ENCODE assay signal across 5 cellular contexts in genomic region chr3:106448372-106448966, GRCh38.
A peak's percentile ranks its signal among the peaks of the same experiment; 100 is the strongest.
DNase-seq lines count a peak whose midpoint lies in the region; ATAC-seq and TF ChIP-seq lines count a peak whose summit lies in the region.
"Not testable (repeated sequence)": the region's sequence is repeated elsewhere in the genome, so short reads cannot be mapped to it uniquely, and the experiment has no call there.

No MANE protein-coding gene starts in this region.

- not testable (repeated sequence) for H3K27ac Mint-ChIP-seq in activated CD8-positive, alpha-beta T cell treated with anti-CD3 and anti-CD28 coated beads for 36 hours
- peak overlapping the region; percentile 41 for H3K27ac Mint-ChIP-seq in activated T-helper 17 cell treated with anti-CD3 and anti-CD28 coated beads, Interleukin-2, amount 50 U/mL, for 72 hours
- peak overlapping the region; percentile 3 for H3K27ac Mint-ChIP-seq in memory B cell
- H3K27ac Mint-ChIP-seq in stimulated activated naive CD8-positive, alpha-beta T cell treated with anti-CD3 and anti-CD28 coated beads, Interleukin-15, Interleukin-2, amounts not matched to agents 100 ng/mL and 50 ng/mL, for 24 hours: peak overlapping the region; percentile 61

- DNase-seq in activated CD8-positive, alpha-beta T cell treated with anti-CD3 and anti-CD28 coated beads for 36 hours: peak; percentile 7
- DNase-seq in memory B cell (ENCODE audit: low spot score in 2 of 2): not testable (repeated sequence)

- ATAC-seq in SK-N-SH treated with all-trans-retinoic acid at 6 μM for 48 hours: peak; percentile 26; the same call in 2 of the 3 replicates
- ATAC-seq in activated CD8-positive, alpha-beta T cell treated with anti-CD3 and anti-CD28 coated beads for 36 hours; memory B cell (ENCODE audit: low read depth): not testable (repeated sequence)
- ATAC-seq in activated T-helper 17 cell treated with anti-CD3 and anti-CD28 coated beads, Interleukin-2, amount 50 U/mL, for 72 hours (replicated peaks): peak; percentile 86

- POLR2A ChIA-PET in activated CD8-positive, alpha-beta T cell treated with anti-CD3 and anti-CD28 coated beads for 36 hours (lab: Charles Lee): not testable (repeated sequence)

- not testable (repeated sequence) for TF ChIP-seq CTCF in activated CD8-positive, alpha-beta T cell treated with anti-CD3 and anti-CD28 coated beads for 36 hours (IDR thresholded peaks at IDR 0.05)

- H3K9me3 Mint-ChIP-seq in activated CD8-positive, alpha-beta T cell treated with anti-CD3 and anti-CD28 coated beads for 36 hours: peaks cover 11% of the 10 kb centered on the region
- H3K9me3 Mint-ChIP-seq in activated T-helper 17 cell treated with anti-CD3 and anti-CD28 coated beads, Interleukin-2, amount 50 U/mL, for 72 hours: peaks cover 11% of the 10 kb centered on the region
- H3K9me3 Mint-ChIP-seq in memory B cell: not testable (repeated sequence)
- peaks cover 23% of the 10 kb centered on the region for H3K9me3 Mint-ChIP-seq in stimulated activated naive CD8-positive, alpha-beta T cell treated with anti-CD3 and anti-CD28 coated beads, Interleukin-15, Interleukin-2, amounts not matched to agents 100 ng/mL and 50 ng/mL, for 24 hours

- not testable (repeated sequence) for H3K27me3 Mint-ChIP-seq in activated CD8-positive, alpha-beta T cell treated with anti-CD3 and anti-CD28 coated beads for 36 hours; activated T-helper 17 cell treated with anti-CD3 and anti-CD28 coated beads, Interleukin-2, amount 50 U/mL, for 72 hours; memory B cell; stimulated activated naive CD8-positive, alpha-beta T cell treated with anti-CD3 and anti-CD28 coated beads, Interleukin-15, Interleukin-2, amounts not matched to agents 100 ng/mL and 50 ng/mL, for 24 hours

- not testable (repeated sequence) for H3K4me1 Mint-ChIP-seq in activated CD8-positive, alpha-beta T cell treated with anti-CD3 and anti-CD28 coated beads for 36 hours (ENCODE audit: low read depth); memory B cell
- H3K4me1 Mint-ChIP-seq in activated T-helper 17 cell treated with anti-CD3 and anti-CD28 coated beads, Interleukin-2, amount 50 U/mL, for 72 hours: peaks cover 14% of the 10 kb centered on the region
- peaks cover 35% of the 10 kb centered on the region for H3K4me1 Mint-ChIP-seq in stimulated activated naive CD8-positive, alpha-beta T cell treated with anti-CD3 and anti-CD28 coated beads, Interleukin-15, Interleukin-2, amounts not matched to agents 100 ng/mL and 50 ng/mL, for 24 hours (ENCODE audit: low read depth)

- intact Hi-C loops in activated CD8-positive, alpha-beta T cell treated with anti-CD3 and anti-CD28 coated beads for 36 hours (cut with micrococcal nuclease): not testable (repeated sequence)

- CTCF ChIA-PET in activated CD8-positive, alpha-beta T cell treated with anti-CD3 and anti-CD28 coated beads for 36 hours (lab: Charles Lee): interaction anchor here (0.6 to 0.8 kb wide), 2 partner anchors 9 to 38 kb away, joined by 3 read pairs; no protein-coding TSS in a partner anchor

- H3K36me3 Mint-ChIP-seq in activated CD8-positive, alpha-beta T cell treated with anti-CD3 and anti-CD28 coated beads for 36 hours (ENCODE audit: low read depth); activated T-helper 17 cell treated with anti-CD3 and anti-CD28 coated beads, Interleukin-2, amount 50 U/mL, for 72 hours (ENCODE audit: low read depth); memory B cell: not testable (repeated sequence)
- H3K36me3 Mint-ChIP-seq in stimulated activated naive CD8-positive, alpha-beta T cell treated with anti-CD3 and anti-CD28 coated beads, Interleukin-15, Interleukin-2, amounts not matched to agents 100 ng/mL and 50 ng/mL, for 24 hours (ENCODE audit: low read depth): peaks cover 13% of the 10 kb centered on the region

- H3K4me3 Mint-ChIP-seq in activated CD8-positive, alpha-beta T cell treated with anti-CD3 and anti-CD28 coated beads for 36 hours; memory B cell; stimulated activated naive CD8-positive, alpha-beta T cell treated with anti-CD3 and anti-CD28 coated beads, Interleukin-15, Interleukin-2, amounts not matched to agents 100 ng/mL and 50 ng/mL, for 24 hours: not testable (repeated sequence)
- H3K4me3 Mint-ChIP-seq in activated T-helper 17 cell treated with anti-CD3 and anti-CD28 coated beads, Interleukin-2, amount 50 U/mL, for 72 hours: peak overlapping the region; percentile 24
